27 cellular contexts compared by ENCODE assay signal in genomic region chr4:20386001-20386740, GRCh38.
DNase-seq lines count a peak whose midpoint lies in the region; ATAC-seq, FAIRE-seq and TF ChIP-seq lines count a peak whose summit lies in the region.
"Had no signal": no experiment of that assay in that cellular context is flagged by ENCODE, and none has a peak within 500 bp of the region (broad histone marks: within the 10 kb centered on the region; RNA-seq: fewer than 3 reads in every experiment).

No MANE protein-coding gene starts in this region.

- H3K79me2 ChIP-seq in K562 (ENCODE audit: control insufficient read depth, insufficient read depth, low read length) (no peaks in the 10 kb centered on the region), osteoblast (ENCODE audit: insufficient read depth, low read length) (peaks cover 4% of the 10 kb centered on the region)

- no peak overlapping the region for H3K4me3 ChIP-seq in A549
- no peak overlapping the region for H3K4me3 ChIP-seq in K562
- no peak overlapping the region for H3K4me3 ChIP-seq in osteoblast (ENCODE audit: insufficient read depth, low read length)
- H3K4me3 ChIP-seq: BLaER1, GM12878 had no signal

- no peak overlapping the region for H3K27ac ChIP-seq in A549
- no peak overlapping the region for H3K27ac ChIP-seq in K562 (ENCODE audit: extremely low read depth, low read depth, low read length)
- no peak overlapping the region for H3K27ac ChIP-seq in osteoblast (ENCODE audit: low read depth, low read length)
- H3K27ac ChIP-seq: BLaER1 had no signal

- no peaks in the 10 kb centered on the region for H3K36me3 ChIP-seq in K562 (ENCODE audit: control insufficient read depth, insufficient read depth, low read length)
- H3K36me3 ChIP-seq in osteoblast (ENCODE audit: insufficient read depth, low read length): no peaks in the 10 kb centered on the region
- H3K36me3 ChIP-seq: BE2C, BLaER1 had no signal

- TF ChIP-seq POLR2A in A549 (IDR thresholded peaks at IDR 0.05; ENCODE audit: low read length) (no peak), K562 (conservative IDR thresholded peaks at IDR 0.05) (no peak)

- no peaks in the 10 kb centered on the region for H3K9me3 ChIP-seq in A549
- no peaks in the 10 kb centered on the region for H3K9me3 ChIP-seq in K562 (replicated peaks; ENCODE audit: control insufficient read depth, insufficient read depth, low read depth, low read length)
- H3K9me3 ChIP-seq in osteoblast (ENCODE audit: low read depth, low read length): no peaks in the 10 kb centered on the region
- H3K9me3 ChIP-seq: BE2C, BLaER1, Caco-2 had no signal

- CTCF ChIA-PET in A549 (lab: Yijun Ruan, JAX) (no interaction called here), K562 (lab: Yijun Ruan, JAX; ENCODE audit: low intra/inter-chr PET ratio) (no interaction called here)

- no peak for TF ChIP-seq RAD21 in A549 (conservative IDR thresholded peaks at IDR 0.05 in 1 of 2, IDR thresholded peaks at IDR 0.05 in 1 of 2)
- TF ChIP-seq RAD21 in K562 (CRISPR knock-in tag; conservative IDR thresholded peaks at IDR 0.05 in 1 of 2, IDR thresholded peaks at IDR 0.05 in 1 of 2): no peak

- in situ Hi-C loops in K562 (cut with MboI): no loop called here

- FAIRE-seq in A549 (lab: Jason Lieb, UNC) (no peak), D721Med (lab: Jason Lieb, UNC) (peak; percentile 56), K562 (lab: Jason Lieb, UNC) (no peak)
- FAIRE-seq: A204.1, GM12878, GM12892, GM18507 had no signal

- WGBS in A549 (ENCODE audit: missing lambda C conversion rate): 0% methylated on average over 2 of the region's 2 CpGs
- WGBS in K562 (ENCODE audit: insufficient coverage, low coverage, missing lambda C conversion rate): 5% methylated on average over 2 of the region's 2 CpGs

- TF ChIP-seq EP300 in A549 (IDR thresholded peaks at IDR 0.05): no peak
- no peak for TF ChIP-seq EP300 in K562 (IDR thresholded peaks at IDR 0.05; ENCODE audit: low read length)

- DNase-seq in A549 (ENCODE audit: low read depth in 1 of 2, low spot score in 1 of 2): no peak
- no peak for DNase-seq in D721Med (ENCODE audit: insufficient read length, low spot score)
- peak; percentile 52 for DNase-seq in NCI-H82 (lab: John Stamatoyannopoulos, UW)
- no peak for DNase-seq in K562 (ENCODE audit: extremely low read depth in 1 of 4, low spot score in 3 of 4)
- DNase-seq in CD1c-positive myeloid dendritic cell (ENCODE audit: extremely low spot score): no peak
- DNase-seq in osteoblast (ENCODE audit: insufficient read length, low spot score, missing footprints): no peak
- DNase-seq: 8988T; BE2C; C1 segment of cervical spinal cord; Caco-2; Calu3; CD4-positive, alpha-beta T cell; CD8-positive, alpha-beta T cell; DMS 273 treated with DMSO at 0.1 percent for 48 hours; DMS153; DMS53; DMS79; DND-41; EL; GDM1 had no signal

- no peak overlapping the region for H3K9ac ChIP-seq in K562 (ENCODE audit: insufficient read depth in 1 of 2, low read depth in 2 of 2, low read length in 2 of 2)
- H3K9ac ChIP-seq: BLaER1 had no signal

- no peaks in the 10 kb centered on the region for H4K20me1 ChIP-seq in K562 (replicated peaks; ENCODE audit: control insufficient read depth, insufficient read depth, low read length)
- H4K20me1 ChIP-seq in osteoblast (ENCODE audit: insufficient read depth, low read length): no peaks in the 10 kb centered on the region
- H4K20me1 ChIP-seq: BLaER1 had no signal

- TF ChIP-seq CTCF in A549 (IDR thresholded peaks at IDR 0.05) (no peak), D721Med (IDR thresholded peaks at IDR 0.05; ENCODE audit: insufficient read depth, missing control alignments) (no peak), K562 (IDR thresholded peaks at IDR 0.05 in 2 of 3, conservative IDR thresholded peaks at IDR 0.05 in 1 of 3; ENCODE audit: insufficient read depth in 2 of 3, low read depth in 1 of 3, low read length in 3 of 3) (no peak), osteoblast (IDR thresholded peaks at IDR 0.05; ENCODE audit: extremely low read depth, low read depth, low read length) (no peak)

- ATAC-seq in A549 (no peak), K562 (no peak), HG02678 (IDR thresholded peaks at IDR 0.05; ENCODE audit: unreplicated experiment) (no peak), HG03175 (IDR thresholded peaks at IDR 0.05; ENCODE audit: unreplicated experiment) (no peak)
- ATAC-seq: CD8-positive, alpha-beta T cell; GM12878 had no signal

- no peak overlapping the region for H3K4me2 ChIP-seq in A549
- no peak overlapping the region for H3K4me2 ChIP-seq in K562 (ENCODE audit: insufficient read depth, low read length)
- no peak overlapping the region for H3K4me2 ChIP-seq in osteoblast (ENCODE audit: insufficient read depth, low read length)
- H3K4me2 ChIP-seq: BLaER1 had no signal

- no peak overlapping the region for H2AFZ ChIP-seq in K562 (ENCODE audit: low read depth, low read length)
- no peak overlapping the region for H2AFZ ChIP-seq in osteoblast (ENCODE audit: low read length)

- H3K27me3 ChIP-seq in K562 (ENCODE audit: control insufficient read depth in 2 of 2, insufficient read depth in 2 of 2, low read length in 2 of 2) (no peaks in the 10 kb centered on the region), osteoblast (ENCODE audit: insufficient read depth, low read length) (no peaks in the 10 kb centered on the region)
- H3K27me3 ChIP-seq: BLaER1 had no signal

- no TSS peak for BruUV-seq in K562 (replicated peaks; lab: Mats Ljungman, UMichigan)

- H3K9me1 ChIP-seq in K562 (ENCODE audit: control insufficient read depth, insufficient read depth, low read length): no peaks in the 10 kb centered on the region

- H3K4me1 ChIP-seq in A549 (no peaks in the 10 kb centered on the region), K562 (replicated peaks in 1 of 2; ENCODE audit: control insufficient read depth in 2 of 2, insufficient read depth in 2 of 2, low read length in 2 of 2) (no peaks in the 10 kb centered on the region), osteoblast (ENCODE audit: insufficient read depth, low read length) (peaks cover 11% of the 10 kb centered on the region)
- H3K4me1 ChIP-seq: BE2C, BLaER1, Caco-2 had no signal

- intact Hi-C loops in K562 (cut with micrococcal nuclease): no loop called here

- POLR2A ChIA-PET in A549 (lab: Yijun Ruan, JAX): no interaction called here
- POLR2A ChIA-PET in K562 (lab: Yijun Ruan, JAX): no interaction called here

TF ChIP-seq in A549, 52 proteins besides CTCF, POLR2A, EP300 and RAD21:
- TF ChIP-seq MAFK (IDR thresholded peaks at IDR 0.05; ENCODE audit: partially characterized antibody): peak; percentile 24
- TF ChIP-seq EHF (CRISPR knock-in tag; IDR thresholded peaks at IDR 0.05): no peak
- TF ChIP-seq HOXB13 (CRISPR knock-in tag; IDR thresholded peaks at IDR 0.05; ENCODE audit: low read depth): no peak
- no peak for TF ChIP-seq HOXA7 (CRISPR knock-in tag; IDR thresholded peaks at IDR 0.05)

TF ChIP-seq in K562, 482 proteins besides CTCF, POLR2A, EP300 and RAD21:
- no peak for TF ChIP-seq KDM2B (CRISPR knock-in tag; IDR thresholded peaks at IDR 0.05)
- 0 out of 2 replicates have a peak, but pooled peaks have one; percentile 15 for TF ChIP-seq ZNF316 (IDR thresholded peaks at IDR 0.05)

Comparison
In these comparisons a context has a peak if more than half of its experiments do, and no peak if none do; other contexts are left out.
1. Of the 35 proteins assayed by ChIP-seq in both K562 and A549: peak only in K562: none; only in A549: MAFK; in both: none; in neither: 34.